ENCODE assay signal across 13 cellular contexts in genomic region chr2:220228310-220229006, GRCh38.
DNase-seq lines count a peak whose midpoint lies in the region; ATAC-seq, FAIRE-seq and TF ChIP-seq lines count a peak whose summit lies in the region.
"Had no signal": no experiment of that assay in that cellular context is flagged by ENCODE, and none has a peak within 500 bp of the region (broad histone marks: within the 10 kb centered on the region; RNA-seq: fewer than 3 reads in every experiment).

No MANE protein-coding gene starts in this region.

- DNase-seq in AG04450 (ENCODE audit: low read depth, low spot score) = peak; percentile 96
- peak; percentile 81 for DNase-seq in HTR-8/SVneo (ENCODE audit: insufficient read length, low spot score)
- DNase-seq in astrocyte of the spinal cord (ENCODE audit: low read depth, low spot score) = peak; percentile 98
- peak; percentile 97 for DNase-seq in kidney glomerular epithelial cell (lab: John Stamatoyannopoulos, UW)
- no peak for DNase-seq in D721Med (ENCODE audit: insufficient read length, low spot score)
- no peak for DNase-seq in GM10266 (ENCODE audit: extremely low spot score)
- no peak for DNase-seq in OCI-M1 (lab: John Stamatoyannopoulos, UW)
- DNase-seq: activated CD4-positive, alpha-beta T cell treated with anti-CD3 and anti-CD28 coated beads for 36 hours; activated naive CD4-positive, alpha-beta T cell treated with Interleukin-2 at 50 U/mL for 16 hours; C1 segment of cervical spinal cord; nephron progenitor cell had no signal

- no peaks in the 10 kb centered on the region for H3K27me3 ChIP-seq in AG04450 (ENCODE audit: control insufficient read depth, insufficient read depth, low read length)

- no peak for ATAC-seq in GM21528 (IDR thresholded peaks at IDR 0.05; ENCODE audit: low FRiP score, unreplicated experiment)
- ATAC-seq: activated CD4-positive, alpha-beta T cell treated with anti-CD3 and anti-CD28 coated beads for 36 hours; K562 had no signal

- CTCF ChIA-PET in AG04450 (lab: Charles Lee) = no interaction called here

- in situ Hi-C loops in astrocyte of the spinal cord (cut with HindIII; ENCODE audit: low sequenced_read_pairs) = no loop called here

- peak; percentile 96 for FAIRE-seq in HTR-8/SVneo (lab: Jason Lieb, UNC)
- FAIRE-seq in D721Med (lab: Jason Lieb, UNC) = no peak
- FAIRE-seq: K562 had no signal

- POLR2A ChIA-PET in AG04450 (lab: Yijun Ruan, JAX) = interaction anchor here (0.7 kb wide), 1 partner anchor 325 kb away, joined by 3 read pairs; no protein-coding TSS in a partner anchor

- H3K27ac ChIP-seq in AG04450 (ENCODE audit: low read depth, low read length) = peak overlapping the region; percentile 90

- H3K4me3 ChIP-seq in AG04450 (ENCODE audit: low read depth, low read length) (peak overlapping the region; percentile 43), astrocyte of the spinal cord (ENCODE audit: low read depth, low read length) (no peak overlapping the region)
- H3K4me3 ChIP-seq: K562 had no signal

- TF ChIP-seq CTCF in AG04450 (IDR thresholded peaks at IDR 0.05; ENCODE audit: low read depth, low read length) = no peak
- TF ChIP-seq CTCF in astrocyte of the spinal cord (IDR thresholded peaks at IDR 0.05; ENCODE audit: low read depth, low read length) = no peak
- TF ChIP-seq CTCF in D721Med (IDR thresholded peaks at IDR 0.05; ENCODE audit: insufficient read depth, missing control alignments) = no peak
- TF ChIP-seq CTCF in GM10266 (IDR thresholded peaks at IDR 0.05; ENCODE audit: control insufficient read depth, insufficient read depth, low read depth, missing control alignments) = no peak

- no peaks in the 10 kb centered on the region for H3K9me3 ChIP-seq in AG04450 (ENCODE audit: control insufficient read depth, insufficient read depth, low read length)

Comparison
In these comparisons a context has a peak if more than half of its experiments do, and no peak if none do; other contexts are left out.
1. DNase-seq: peak in AG04450 (single experiment), HTR-8/SVneo (single experiment), astrocyte of the spinal cord (single experiment) and kidney glomerular epithelial cell (single experiment); none in D721Med (single experiment), GM10266 (single experiment) and OCI-M1 (single experiment).